Comparison of ENCODE assay signal across 2 cellular contexts in genomic region chr5:154440540-154440939, GRCh38.
A peak's percentile ranks its signal among the peaks of the same experiment; 100 is the strongest.
TF ChIP-seq lines count a peak whose summit lies in the region.

No MANE protein-coding gene starts in this region.

TF ChIP-seq in HepG2, 621 proteins besides CTCF, POLR2A, EP300 and RAD21:
- TF ChIP-seq ZSCAN12 (CRISPR knock-in tag; IDR thresholded peaks at IDR 0.05) (no peak), GABPA (IDR thresholded peaks at IDR 0.05; ENCODE audit: low read depth, low read length) (no peak), GABPA (CRISPR knock-in tag; IDR thresholded peaks at IDR 0.05; ENCODE audit: low read depth) (no peak), ZNF281 (CRISPR knock-in tag; IDR thresholded peaks at IDR 0.05; ENCODE audit: borderline replicate concordance) (peak; percentile 59)

TF ChIP-seq in K562, 482 proteins besides CTCF, POLR2A, EP300 and RAD21:
- peak; percentile 60 for TF ChIP-seq CEBPB (tag; IDR thresholded peaks at IDR 0.05)
- TF ChIP-seq THRA (IDR thresholded peaks at IDR 0.05), result no peak
